3 cellular contexts compared by ENCODE assay signal in the genomic region with DNA sequence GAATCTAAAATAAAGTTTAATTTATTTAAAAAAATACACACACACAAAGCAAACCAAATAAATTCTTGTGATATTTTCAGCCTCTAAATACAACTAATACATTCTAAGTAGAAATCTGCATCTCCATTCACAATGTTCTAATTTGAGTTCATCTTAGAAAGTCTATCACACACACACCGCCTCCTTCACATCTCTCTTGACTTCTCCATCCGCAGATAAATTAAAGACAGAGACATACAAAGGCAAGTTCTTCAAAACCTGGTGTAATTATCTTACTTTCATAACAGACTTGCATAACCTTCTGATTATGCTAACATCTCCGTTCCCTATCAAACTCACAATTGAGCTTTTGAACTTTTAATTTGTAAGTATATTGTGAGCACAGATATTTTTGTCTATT.
"Had no signal": no experiment of that assay in that cellular context is flagged by ENCODE, and none has a peak within 500 bp of the region (broad histone marks: within the 10 kb centered on the region; RNA-seq: fewer than 3 reads in every experiment).

No MANE protein-coding gene starts in this region.

- DNase-seq: GDM1, GF-D8 had no signal

- ATAC-seq: GM12878 had no signal
